In genomic region chr10:71852335-71852937, GRCh38 we compare ENCODE assay signal across 11 cellular contexts. TPM values are rescaled to one million over a fixed set of nuclear protein-coding genes. Genes with fewer than 3 reads are reported as not detected.
DNase-seq lines count a peak whose midpoint lies in the region; ATAC-seq, FAIRE-seq and TF ChIP-seq lines count a peak whose summit lies in the region.
"Had no signal": no experiment of that assay in that cellular context is flagged by ENCODE, and none has a peak within 500 bp of the region (broad histone marks: within the 10 kb centered on the region; RNA-seq: fewer than 3 reads in every experiment).

No MANE protein-coding gene starts in this region.

- ATAC-seq in IMR-90 (ENCODE audit: low read depth) (no peak), left ventricle myocardium superior (no peak), GM21529 (IDR thresholded peaks at IDR 0.05; ENCODE audit: unreplicated experiment) (no peak), HG02571 (IDR thresholded peaks at IDR 0.05; ENCODE audit: unreplicated experiment) (no peak)

- H3K9me3 ChIP-seq in IMR-90 (ENCODE audit: control insufficient read depth, insufficient read depth, low read length) = no peaks in the 10 kb centered on the region
- H3K9me3 ChIP-seq in subcutaneous abdominal adipose tissue (ENCODE audit: control insufficient read depth in 5 of 5, low read length in 5 of 5) = no peaks in the 10 kb centered on the region
- H3K9me3 ChIP-seq: SJSA1 had no signal

- no peak for FAIRE-seq in GM19239 (lab: Jason Lieb, UNC)
- FAIRE-seq: colon had no signal

- H3K9me1 ChIP-seq in IMR-90 (ENCODE audit: insufficient read depth, low read length) = peaks cover 6% of the 10 kb centered on the region

- TF ChIP-seq CTCF in IMR-90 (conservative IDR thresholded peaks at IDR 0.05; ENCODE audit: low read depth, low read length) (no peak), RWPE1 (conservative IDR thresholded peaks at IDR 0.05; ENCODE audit: low read depth) (no peak)

- H3K23ac ChIP-seq in IMR-90 (ENCODE audit: low read depth, low read length) = no peak overlapping the region

- H4K20me1 ChIP-seq in IMR-90 (ENCODE audit: insufficient read depth, low read length) = peaks cover 28% of the 10 kb centered on the region

- H2AFZ ChIP-seq in IMR-90 (replicated peaks; ENCODE audit: low read length, poor library complexity) = no peak overlapping the region

- no peak overlapping the region for H3K18ac ChIP-seq in IMR-90 (ENCODE audit: low read depth, low read length)

- POLR2A ChIA-PET in IMR-90 (lab: Charles Lee; ENCODE audit: unreplicated experiment) (no interaction called here), RWPE1 (lab: Yijun Ruan, JAX; ENCODE audit: low non-redundant PET) (interaction anchor here (1.6 kb wide), 1 partner anchor 8 kb away, joined by 4 read pairs; no protein-coding TSS in a partner anchor)

- DNase-seq in IMR-90 (no peak), RWPE1 (ENCODE audit: low spot score) (no peak), left ventricle myocardium superior (peak; percentile 65), GM19239 (ENCODE audit: insufficient read length, low spot score) (no peak)
- DNase-seq: activated CD8-positive, alpha-beta memory T cell treated with anti-CD3 and anti-CD28 coated beads, Interleukin-2, amount 50 U/mL, for 4 hours; NCI-H1417 treated with DMSO at 0.1 percent for 48 hours had no signal

- H3K27ac ChIP-seq in IMR-90 (ENCODE audit: insufficient read depth, low read length) (no peak overlapping the region), RWPE1 (peak overlapping the region; percentile 86), subcutaneous abdominal adipose tissue (ENCODE audit: low read depth, low read length) (peak overlapping the region; percentile 99)
- H3K27ac ChIP-seq: SJSA1 had no signal

- H2AK9ac ChIP-seq in IMR-90 (replicated peaks; ENCODE audit: low read depth, low read length, poor library complexity) = no peak overlapping the region

- in situ Hi-C loops in IMR-90 (cut with MboI; ENCODE audit: low sequenced_read_pairs) = no loop called here

- H2BK120ac ChIP-seq in IMR-90 (ENCODE audit: low read depth, low read length) = no peak overlapping the region; the same call in 1 of the 2 replicates

- H3K79me1 ChIP-seq in IMR-90 (ENCODE audit: low read depth in 1 of 2, low read length in 2 of 2) = peaks cover 11 to 32% of the 10 kb centered on the region in 2 experiments

- H3K14ac ChIP-seq in IMR-90 (replicated peaks; ENCODE audit: low read depth, low read length) = no peak overlapping the region

- H3K4me3 ChIP-seq in IMR-90 (ENCODE audit: insufficient read depth, low read depth, low read length) = no peak overlapping the region
- no peak overlapping the region for H3K4me3 ChIP-seq in subcutaneous abdominal adipose tissue (ENCODE audit: low read depth in 1 of 5, low read length in 5 of 5)
- H3K4me3 ChIP-seq: SJSA1 had no signal

- dilution Hi-C loops in IMR-90 (cut with HindIII; ENCODE audit: low sequenced_read_pairs, unreplicated experiment) = no loop called here

- no peak for TF ChIP-seq RAD21 in IMR-90 (IDR thresholded peaks at IDR 0.05; ENCODE audit: low read length)

- no peak overlapping the region for H2BK20ac ChIP-seq in IMR-90 (ENCODE audit: low read depth, low read length)

- H3K4ac ChIP-seq in IMR-90 (ENCODE audit: low read depth, low read length) = no peak overlapping the region

- WGBS in IMR-90 (ENCODE audit: extremely low coverage in 2 of 2, insufficient read length in 1 of 2), 2 experiments = 88% methylated on average over 3 of the region's 11 CpGs; no CpG with 5 or more reads in 1 of the 2 experiments

- H3K36me3 ChIP-seq in IMR-90 (ENCODE audit: control insufficient read depth, insufficient read depth, low read length) (no peaks in the 10 kb centered on the region), subcutaneous abdominal adipose tissue (ENCODE audit: control insufficient read depth in 5 of 5, insufficient read depth in 5 of 5, low read length in 5 of 5) (no peaks in the 10 kb centered on the region)

- CTCF ChIA-PET in IMR-90 (lab: Yijun Ruan, JAX) = no interaction called here
- CTCF ChIA-PET in RWPE1 (lab: Yijun Ruan, JAX) = interaction anchor here (0.7 kb wide), 1 partner anchor 40 kb away, joined by 3 read pairs; no protein-coding TSS in a partner anchor

- no peak overlapping the region for H4K91ac ChIP-seq in IMR-90 (ENCODE audit: insufficient read depth, low read depth, low read length)

- no peak overlapping the region for H2BK5ac ChIP-seq in IMR-90 (ENCODE audit: low read depth, low read length, poor library complexity, severe bottlenecking)

- no peak overlapping the region for H4K8ac ChIP-seq in IMR-90 (ENCODE audit: low read depth in 2 of 2, low read length in 2 of 2)

- H3K56ac ChIP-seq in IMR-90 (ENCODE audit: extremely low read depth, insufficient read depth, low read length) = no peak overlapping the region

- peaks cover 9% of the 10 kb centered on the region for H3K4me1 ChIP-seq in IMR-90 (ENCODE audit: control insufficient read depth, insufficient read depth, low read length)
- peaks cover 9 to 47% (median 32%) of the 10 kb centered on the region in 5 donors for H3K4me1 ChIP-seq in subcutaneous abdominal adipose tissue (ENCODE audit: control insufficient read depth in 5 of 5, insufficient read depth in 5 of 5, low read length in 5 of 5)

- BruUV-seq in IMR-90 (replicated peaks; lab: Mats Ljungman, UMichigan) = no TSS peak

- no peak overlapping the region for H3K4me2 ChIP-seq in IMR-90 (ENCODE audit: low read depth, low read length)

- no peak for TF ChIP-seq POLR2A in IMR-90 (IDR thresholded peaks at IDR 0.05; ENCODE audit: low read depth, low read length)

- H3K27me3 ChIP-seq in IMR-90 (ENCODE audit: control insufficient read depth, insufficient read depth, low read length) (no peaks in the 10 kb centered on the region), subcutaneous abdominal adipose tissue (ENCODE audit: control insufficient read depth in 5 of 5, insufficient read depth in 4 of 5, low read length in 5 of 5) (no peaks in the 10 kb centered on the region)
- H3K27me3 ChIP-seq: SJSA1 had no signal

- intact Hi-C loops in IMR-90 (cut with micrococcal nuclease) (no loop called here), left ventricle myocardium superior (cut with micrococcal nuclease) (no loop called here)

- no peak overlapping the region for H4K5ac ChIP-seq in IMR-90 (ENCODE audit: low read depth, low read length)

- no peak overlapping the region; the same call in 2 of the 3 replicates for H2BK15ac ChIP-seq in IMR-90 (ENCODE audit: low read depth, low read length)

- H3K9ac ChIP-seq in IMR-90 (ENCODE audit: low read depth, low read length) (no peak overlapping the region), subcutaneous abdominal adipose tissue (ENCODE audit: low read length in 5 of 5) (peak overlapping the region in 1 of 5 donors; percentile 55)

- 0 out of 2 replicates have a peak overlapping the region, but pooled peaks have one; percentile 27 for H2AK5ac ChIP-seq in IMR-90 (ENCODE audit: low read depth, low read length)

TF ChIP-seq in IMR-90, 13 proteins besides CTCF, POLR2A, EP300 and RAD21:
- TF ChIP-seq USF2 (IDR thresholded peaks at IDR 0.05; ENCODE audit: low read depth, low read length) (no peak), MAZ (IDR thresholded peaks at IDR 0.05; ENCODE audit: borderline replicate concordance, low read depth, low read length) (no peak), MAFK (IDR thresholded peaks at IDR 0.05; ENCODE audit: low read depth, low read length) (no peak), FOS (IDR thresholded peaks at IDR 0.05; ENCODE audit: low read depth, low read length) (no peak), ELK1 (IDR thresholded peaks at IDR 0.05; ENCODE audit: borderline replicate concordance, low read depth, low read length) (no peak), CHD1 (IDR thresholded peaks at IDR 0.05; ENCODE audit: low read depth, low read length) (no peak), CEBPB (IDR thresholded peaks at IDR 0.05; ENCODE audit: low read depth, low read length) (no peak), BHLHE40 (IDR thresholded peaks at IDR 0.05; ENCODE audit: low read depth, low read length) (no peak), SMC3 (IDR thresholded peaks at IDR 0.05; ENCODE audit: low read depth, low read length) (no peak), NFE2L2 (IDR thresholded peaks at IDR 0.05; ENCODE audit: low read depth, low read length) (no peak), RFX5 (IDR thresholded peaks at IDR 0.05; ENCODE audit: low read depth, low read length) (no peak), RCOR1 (IDR thresholded peaks at IDR 0.05; ENCODE audit: insufficient replicate concordance, low read length) (no peak), MXI1 (IDR thresholded peaks at IDR 0.05; ENCODE audit: borderline replicate concordance, low read depth, low read length) (no peak)
TF ChIP-seq in IMR-90: peak in this region for 0.

RNA-seq across cellular contexts. Expression of gene PSAP, which starts 1.4 kb away (rescaled TPM):
- total RNA-seq in IMR-90 (2012; rRNA removed) (216 and 221 TPM in 2 replicates), left ventricle myocardium superior (1,798 TPM)
- polyA plus RNA-seq in IMR-90 (2012; rRNA removed) = 876 TPM in 2 replicates
- 905 and 937 TPM in 2 replicates for polyA plus RNA-seq in IMR-90 (2012; cell fraction: cytosol; rRNA removed)
- 546 and 844 TPM in 2 replicates for polyA plus RNA-seq in IMR-90 (2012; cell fraction: nucleus; rRNA removed; ENCODE audit: low replicate concordance)
